In genomic region chr11:126874831-126875230, GRCh38 we compare ENCODE assay signal across 17 cellular contexts.
DNase-seq lines count a peak whose midpoint lies in the region; ATAC-seq, FAIRE-seq and TF ChIP-seq lines count a peak whose summit lies in the region.
"Had no signal": no experiment of that assay in that cellular context is flagged by ENCODE, and none has a peak within 500 bp of the region (broad histone marks: within the 10 kb centered on the region; RNA-seq: fewer than 3 reads in every experiment).

No MANE protein-coding gene starts in this region.

- H3K27ac ChIP-seq in cardiac muscle cell (no peak overlapping the region), GM12878 (ENCODE audit: control insufficient read depth, insufficient read depth) (no peak overlapping the region), upper lobe of right lung (no peak overlapping the region)
- H3K27ac ChIP-seq: hepatocyte, left ventricle myocardium inferior, right atrium auricular region, upper lobe of left lung had no signal

- H3K9me3 ChIP-seq in cardiac muscle cell (ENCODE audit: low read depth) = no peaks in the 10 kb centered on the region
- no peaks in the 10 kb centered on the region for H3K9me3 ChIP-seq in GM12878 (replicated peaks; ENCODE audit: control insufficient read depth, insufficient read depth, low read length)
- no peaks in the 10 kb centered on the region for H3K9me3 ChIP-seq in upper lobe of right lung
- H3K9me3 ChIP-seq: left ventricle myocardium inferior, right atrium auricular region, upper lobe of left lung had no signal

- SMC1A ChIA-PET in GM12878 (lab: Charles Lee; ENCODE audit: uncharacterized antibody, unreplicated experiment) = no interaction called here

- no peak for FAIRE-seq in GM12878 (lab: Jason Lieb, UNC)
- FAIRE-seq: HepG2 had no signal

- TF ChIP-seq RAD21 in GM12878 (IDR thresholded peaks at IDR 0.05; ENCODE audit: insufficient read depth, low read depth, low read length) = 0 out of 2 replicates have a peak, but pooled peaks have one; percentile 20

- H2AFZ ChIP-seq in GM12878 (ENCODE audit: control insufficient read depth, low read depth, low read length) = no peak overlapping the region
- H2AFZ ChIP-seq: hepatocyte had no signal

- intact Hi-C loops in Right ventricle myocardium inferior (cut with DNase I) = no loop called here
- intact Hi-C loops in GM12878 (cut with micrococcal nuclease; ENCODE audit: unreplicated experiment) = loop anchor here (5.0 to 10.0 kb wide), 2 partner anchors 117 to 270 kb away; no protein-coding TSS in a partner anchor
- intact Hi-C loops in upper lobe of right lung (cut with DNase I) = no loop called here

- DNase-seq in cardiac muscle cell (ENCODE audit: low read depth in 1 of 2, low spot score in 1 of 2) = no peak
- DNase-seq in Right ventricle myocardium inferior (ENCODE audit: missing footprints) = no peak
- peak; percentile 15 for DNase-seq in Jurkat, Clone E6-1 (ENCODE audit: low read depth, low spot score)
- no peak for DNase-seq in GM12878 (ENCODE audit: low read depth, low spot score)
- no peak for DNase-seq in upper lobe of right lung
- no peak for DNase-seq in T-helper 9 cell
- no peak for DNase-seq in HuH-7 (ENCODE audit: low spot score)
- DNase-seq: activated B cell treated with CpG ODN at 0.5 μM for 24 hours; activated naive CD4-positive, alpha-beta T cell treated with anti-CD3 and anti-CD28 coated beads, Interleukin-2, amount 50 U/mL, for 16 hours; caudate nucleus; left ventricle myocardium inferior; NCI-H2081 treated with DMSO at 0.1 percent for 48 hours; upper lobe of left lung had no signal

- POLR2A ChIA-PET in GM12878 (lab: Charles Lee) = no interaction called here

- RAD21 ChIA-PET in GM12878 (lab: Charles Lee; ENCODE audit: unreplicated experiment) = no interaction called here

- TF ChIP-seq POLR2A in GM12878 (IDR thresholded peaks at IDR 0.05; ENCODE audit: low read depth, low read length) = no peak

- no TSS peak for BruUV-seq in GM12878 (replicated peaks; lab: Mats Ljungman, UMichigan)

- no peaks in the 10 kb centered on the region for H4K20me1 ChIP-seq in GM12878 (ENCODE audit: control insufficient read depth, insufficient read depth)

- TF ChIP-seq EP300 in GM12878 (IDR thresholded peaks at IDR 0.05; ENCODE audit: borderline replicate concordance in 1 of 2, control insufficient read depth in 1 of 2, low read depth in 2 of 2, low read length in 2 of 2) = no peak

- in situ Hi-C loops in GM12878 (cut with MboI) = no loop called here

- H3K27me3 ChIP-seq in cardiac muscle cell (no peaks in the 10 kb centered on the region), GM12878 (replicated peaks in 1 of 2; ENCODE audit: control insufficient read depth in 2 of 2, insufficient read depth in 2 of 2, low read length in 1 of 2) (no peaks in the 10 kb centered on the region; a peak in 2 of 4 replicates), upper lobe of right lung (no peaks in the 10 kb centered on the region)
- H3K27me3 ChIP-seq: right atrium auricular region, upper lobe of left lung had no signal

- H3K4me1 ChIP-seq in cardiac muscle cell (ENCODE audit: low read depth) = peaks cover 5% of the 10 kb centered on the region
- H3K4me1 ChIP-seq in GM12878 (ENCODE audit: control insufficient read depth, insufficient read depth, low read length) = no peaks in the 10 kb centered on the region
- no peaks in the 10 kb centered on the region for H3K4me1 ChIP-seq in upper lobe of right lung
- H3K4me1 ChIP-seq: left ventricle myocardium inferior, right atrium auricular region, upper lobe of left lung had no signal

- no peak overlapping the region for H3K4me2 ChIP-seq in GM12878 (ENCODE audit: control insufficient read depth, insufficient read depth)
- H3K4me2 ChIP-seq: hepatocyte had no signal

- H3K9ac ChIP-seq in GM12878 (ENCODE audit: control insufficient read depth, insufficient read depth, low read length) = no peak overlapping the region

- no peak for ATAC-seq in Right ventricle myocardium inferior
- peak; percentile 56 for ATAC-seq in GM12878
- peak; percentile 19 for ATAC-seq in upper lobe of right lung
- no peak for ATAC-seq in GM18909 (IDR thresholded peaks at IDR 0.05; ENCODE audit: poor library complexity, unreplicated experiment)
- ATAC-seq: HepG2 had no signal

- peak; percentile 6 for TF ChIP-seq CTCF in cardiac muscle cell (IDR thresholded peaks at IDR 0.05; ENCODE audit: low read depth, low read length)
- TF ChIP-seq CTCF in GM12878 (IDR thresholded peaks at IDR 0.05 in 2 of 3, conservative IDR thresholded peaks at IDR 0.05 in 1 of 3; ENCODE audit: control insufficient read depth in 2 of 3, extremely low read depth in 1 of 3, insufficient read depth in 1 of 3, low read depth in 3 of 3, low read length in 3 of 3) = peak; percentile 21 to 35 (median 32); a peak in 2 of 6 replicates
- no peak for TF ChIP-seq CTCF in upper lobe of right lung (IDR thresholded peaks at IDR 0.05)

- no peak overlapping the region for H3K4me3 ChIP-seq in cardiac muscle cell
- no peak overlapping the region for H3K4me3 ChIP-seq in Jurkat, Clone E6-1 (ENCODE audit: low read length)
- H3K4me3 ChIP-seq in GM12878 = no peak overlapping the region
- no peak overlapping the region for H3K4me3 ChIP-seq in upper lobe of right lung
- H3K4me3 ChIP-seq: hepatocyte, left ventricle myocardium inferior, right atrium auricular region, upper lobe of left lung had no signal

- no peaks in the 10 kb centered on the region for H3K79me2 ChIP-seq in GM12878 (ENCODE audit: control insufficient read depth, insufficient read depth, low read length)
- H3K79me2 ChIP-seq: hepatocyte had no signal

- 24% methylated on average over 5 of the region's 5 CpGs for WGBS in GM12878 (ENCODE audit: insufficient coverage, insufficient replicate concordance, low lambda C conversion rate, missing lambda C conversion rate)

- H3K36me3 ChIP-seq in cardiac muscle cell (no peaks in the 10 kb centered on the region), GM12878 (ENCODE audit: control insufficient read depth in 2 of 2, insufficient read depth in 2 of 2, low read length in 1 of 2) (no peaks in the 10 kb centered on the region), upper lobe of right lung (no peaks in the 10 kb centered on the region)
- H3K36me3 ChIP-seq: left ventricle myocardium inferior, right atrium auricular region, upper lobe of left lung had no signal

- CTCF ChIA-PET in GM12878 (lab: Yijun Ruan, JAX) = interaction anchor here (1.3 kb wide), 1 partner anchor 30 kb away, joined by 3 read pairs; no protein-coding TSS in a partner anchor

TF ChIP-seq in GM12878, 131 proteins besides CTCF, POLR2A, EP300 and RAD21:
- TF ChIP-seq RBBP5 (conservative IDR thresholded peaks at IDR 0.05) (no peak), MTA2 (IDR thresholded peaks at IDR 0.05; ENCODE audit: low read depth) (no peak), SMC3 (IDR thresholded peaks at IDR 0.05; ENCODE audit: borderline replicate concordance, low read length) (peak; percentile 14; the same call in 1 of the 2 replicates)

Comparison
In these comparisons a context has a peak if more than half of its experiments do, and no peak if none do; other contexts are left out.
1. ATAC-seq: peak in GM12878 (single experiment) and upper lobe of right lung (single experiment); none in Right ventricle myocardium inferior (single experiment) and GM18909 (single experiment).